10 cellular contexts compared by ENCODE assay signal in the genomic region with DNA sequence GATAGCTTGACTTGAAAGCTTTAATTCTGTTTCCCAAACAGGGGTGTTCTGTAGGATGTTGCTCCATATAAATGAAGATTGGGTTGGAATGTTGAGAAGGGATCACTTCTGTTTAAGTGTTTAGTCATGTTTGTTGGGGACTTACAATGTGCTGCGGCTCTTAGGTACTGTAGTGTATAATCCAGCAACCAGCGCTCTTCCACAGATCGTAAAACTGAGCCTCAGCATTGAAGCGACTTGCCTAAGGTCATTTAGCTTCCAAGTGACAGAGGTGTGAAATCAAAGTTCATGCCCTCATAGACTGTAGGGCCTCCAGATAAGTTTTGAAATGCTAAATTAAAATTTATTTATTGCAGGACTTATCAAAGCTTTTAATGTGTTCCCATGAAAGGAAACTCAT. TPM values are rescaled to one million over a fixed set of nuclear protein-coding genes. Genes with fewer than 3 reads are reported as not detected.
DNase-seq lines count a peak whose midpoint lies in the region; ATAC-seq and TF ChIP-seq lines count a peak whose summit lies in the region.
"Had no signal": no experiment of that assay in that cellular context is flagged by ENCODE, and none has a peak within 500 bp of the region (broad histone marks: within the 10 kb centered on the region; RNA-seq: fewer than 3 reads in every experiment).

No MANE protein-coding gene starts in this region.

- H3K4me3 ChIP-seq in RWPE2 (ENCODE audit: severe bottlenecking): no peak overlapping the region
- peak overlapping the region; percentile 81 for H3K4me3 ChIP-seq in fibroblast of villous mesenchyme (ENCODE audit: low read depth, low read length)

- H3K4me1 ChIP-seq in RWPE2 (ENCODE audit: insufficient read depth, poor library complexity, severe bottlenecking): peaks cover 9% of the 10 kb centered on the region

- H3K4me3 Mint-ChIP-seq in activated T-cell treated with anti-CD3 and anti-CD28 coated beads, Interleukin-2, amount 50 U/mL, for 24 hours: peak overlapping the region; percentile 95
- peak overlapping the region; percentile 86 for H3K4me3 Mint-ChIP-seq in stimulated activated effector memory CD8-positive, alpha-beta T cell treated with anti-CD3 and anti-CD28 coated beads, Interleukin-12 subunit alpha, Interleukin-12 subunit beta, amount 100 ng/mL, for 72 hours

- H3K9me3 ChIP-seq in RWPE2 (ENCODE audit: severe bottlenecking): no peaks in the 10 kb centered on the region
- H3K9me3 ChIP-seq: uterus had no signal

- no peak for ATAC-seq in RWPE2 (ENCODE audit: low read depth)
- no peak for ATAC-seq in stimulated activated effector memory CD8-positive, alpha-beta T cell treated with anti-CD3 and anti-CD28 coated beads, Interleukin-12 subunit alpha, Interleukin-12 subunit beta, amount 100 ng/mL, for 72 hours
- ATAC-seq in HG03159 (IDR thresholded peaks at IDR 0.05; ENCODE audit: unreplicated experiment): no peak

- peaks cover 13% of the 10 kb centered on the region for H3K36me3 Mint-ChIP-seq in activated T-cell treated with anti-CD3 and anti-CD28 coated beads, Interleukin-2, amount 50 U/mL, for 24 hours (ENCODE audit: low read depth)
- H3K36me3 Mint-ChIP-seq in stimulated activated effector memory CD8-positive, alpha-beta T cell treated with anti-CD3 and anti-CD28 coated beads, Interleukin-12 subunit alpha, Interleukin-12 subunit beta, amount 100 ng/mL, for 72 hours: peaks cover 4% of the 10 kb centered on the region

- no peak for TF ChIP-seq CTCF in RWPE2 (IDR thresholded peaks at IDR 0.05; ENCODE audit: poor library complexity, severe bottlenecking)
- no peak for TF ChIP-seq CTCF in fibroblast of villous mesenchyme (IDR thresholded peaks at IDR 0.05; ENCODE audit: insufficient read depth, low read depth, low read length)

- DNase-seq in activated T-cell treated with anti-CD3 and anti-CD28 coated beads, Interleukin-2, amount 50 U/mL, for 24 hours: no peak
- DNase-seq in activated T-cell treated with anti-CD3 and anti-CD28 coated beads for 4 hours (no peak), RWPE2 (ENCODE audit: low spot score) (no peak), fibroblast of villous mesenchyme (ENCODE audit: low read depth) (peak; percentile 19), CD1c-positive myeloid dendritic cell (ENCODE audit: extremely low spot score) (no peak), KG1 (lab: John Stamatoyannopoulos, UW) (no peak)
- no peak for DNase-seq in stimulated activated effector memory CD8-positive, alpha-beta T cell treated with anti-CD3 and anti-CD28 coated beads, Interleukin-12 subunit alpha, Interleukin-12 subunit beta, amount 100 ng/mL, for 72 hours (ENCODE audit: low spot score in 2 of 2)
- DNase-seq: NCI-H1092, uterus had no signal

- no peaks in the 10 kb centered on the region for H3K36me3 ChIP-seq in RWPE2 (ENCODE audit: low read depth)
- H3K36me3 ChIP-seq: uterus had no signal

- H3K27ac ChIP-seq in RWPE2 (ENCODE audit: poor library complexity, severe bottlenecking): peak overlapping the region; percentile 70

- H3K4me1 Mint-ChIP-seq in activated T-cell treated with anti-CD3 and anti-CD28 coated beads, Interleukin-2, amount 50 U/mL, for 24 hours (ENCODE audit: low read depth): peaks cover 70% of the 10 kb centered on the region
- H3K4me1 Mint-ChIP-seq in stimulated activated effector memory CD8-positive, alpha-beta T cell treated with anti-CD3 and anti-CD28 coated beads, Interleukin-12 subunit alpha, Interleukin-12 subunit beta, amount 100 ng/mL, for 72 hours: peaks cover 52% of the 10 kb centered on the region

- H3K27me3 Mint-ChIP-seq in activated T-cell treated with anti-CD3 and anti-CD28 coated beads, Interleukin-2, amount 50 U/mL, for 24 hours: peaks cover 20% of the 10 kb centered on the region

- peak overlapping the region; percentile 95 for H3K27ac Mint-ChIP-seq in activated T-cell treated with anti-CD3 and anti-CD28 coated beads, Interleukin-2, amount 50 U/mL, for 24 hours
- no peak overlapping the region for H3K27ac Mint-ChIP-seq in stimulated activated effector memory CD8-positive, alpha-beta T cell treated with anti-CD3 and anti-CD28 coated beads, Interleukin-12 subunit alpha, Interleukin-12 subunit beta, amount 100 ng/mL, for 72 hours

- H3K9me3 Mint-ChIP-seq in activated T-cell treated with anti-CD3 and anti-CD28 coated beads, Interleukin-2, amount 50 U/mL, for 24 hours: no peaks in the 10 kb centered on the region
- no peaks in the 10 kb centered on the region for H3K9me3 Mint-ChIP-seq in stimulated activated effector memory CD8-positive, alpha-beta T cell treated with anti-CD3 and anti-CD28 coated beads, Interleukin-12 subunit alpha, Interleukin-12 subunit beta, amount 100 ng/mL, for 72 hours

- no peaks in the 10 kb centered on the region for H3K27me3 ChIP-seq in RWPE2 (ENCODE audit: insufficient read depth, poor library complexity, severe bottlenecking)
- H3K27me3 ChIP-seq: uterus had no signal

RNA-seq across cellular contexts. Expression of gene MKRN2, which starts 1.8 kb away (rescaled TPM):
- 41.9 and 42.7 TPM in 2 replicates for total RNA-seq in fibroblast of villous mesenchyme

RNA-seq across cellular contexts. Expression of gene MKRN2OS, which starts 13.4 kb away (rescaled TPM):
- not detected in 2 replicates for total RNA-seq in fibroblast of villous mesenchyme
- total RNA-seq: uterus had no signal
